In genomic region chr16:19232988-19233387, GRCh38 we compare ENCODE assay signal across 2 cellular contexts.
A peak's percentile ranks its signal among the peaks of the same experiment; 100 is the strongest.
TF ChIP-seq lines count a peak whose summit lies in the region.

No MANE protein-coding gene starts in this region.

TF ChIP-seq in HepG2, 621 proteins besides CTCF, POLR2A, EP300 and RAD21 (continued from another document):
- TF ChIP-seq FOXO4 (CRISPR knock-in tag; conservative IDR thresholded peaks at IDR 0.05), result 0 out of 2 replicates have a peak, but pooled peaks have one; percentile 5
- no peak for TF ChIP-seq HOXA5 (CRISPR knock-in tag; IDR thresholded peaks at IDR 0.05)
TF ChIP-seq in HepG2: peak in this region for 1.

TF ChIP-seq in SK-N-SH, 30 proteins besides CTCF, POLR2A, EP300 and RAD21 (continued from another document):
- no peak for TF ChIP-seq REST (IDR thresholded peaks at IDR 0.05; ENCODE audit: low read depth, low read length)
- no peak for TF ChIP-seq GABPA (IDR thresholded peaks at IDR 0.05; ENCODE audit: low read depth)
- TF ChIP-seq FOSL2 (IDR thresholded peaks at IDR 0.05; ENCODE audit: borderline replicate concordance, low read depth), result no peak
- no peak for TF ChIP-seq IRF3 (IDR thresholded peaks at IDR 0.05; ENCODE audit: low read depth, low read length)
- TF ChIP-seq FOXM1 (IDR thresholded peaks at IDR 0.05; ENCODE audit: low read depth), result no peak
- no peak for TF ChIP-seq NFIC (IDR thresholded peaks at IDR 0.05; ENCODE audit: borderline replicate concordance)
- no peak for TF ChIP-seq MAX (IDR thresholded peaks at IDR 0.05; ENCODE audit: low read depth)
- peak; percentile 93 for TF ChIP-seq GATA2 (CRISPR knock-in tag; IDR thresholded peaks at IDR 0.05)
- TF ChIP-seq NRF1 (IDR thresholded peaks at IDR 0.05; ENCODE audit: low read depth, low read length), result no peak
- TF ChIP-seq EZH2phosphoT487 (IDR thresholded peaks at IDR 0.05; ENCODE audit: borderline replicate concordance, low read depth), result no peak
- no peak for TF ChIP-seq JUND (IDR thresholded peaks at IDR 0.05)
- TF ChIP-seq PBX3 (IDR thresholded peaks at IDR 0.05), result no peak
- TF ChIP-seq TEAD4 (IDR thresholded peaks at IDR 0.05; ENCODE audit: borderline replicate concordance, insufficient read depth), result no peak
- TF ChIP-seq TAF1 (IDR thresholded peaks at IDR 0.05; ENCODE audit: borderline replicate concordance, low read depth, low read length), result no peak
- TF ChIP-seq ELF1 (IDR thresholded peaks at IDR 0.05), result no peak
- TF ChIP-seq ZBTB33 (IDR thresholded peaks at IDR 0.05; ENCODE audit: borderline replicate concordance, low read depth), result no peak
- TF ChIP-seq SIN3A (IDR thresholded peaks at IDR 0.05; ENCODE audit: borderline replicate concordance, low read depth, low read length), result no peak
- no peak for TF ChIP-seq MEF2A (IDR thresholded peaks at IDR 0.05; ENCODE audit: borderline replicate concordance, low read depth)
- TF ChIP-seq MXI1 (IDR thresholded peaks at IDR 0.05; ENCODE audit: low read depth, low read length), result no peak
- no peak for TF ChIP-seq POLR2AphosphoS5 (IDR thresholded peaks at IDR 0.05; ENCODE audit: low read depth, low read length)
- TF ChIP-seq YY1 (IDR thresholded peaks at IDR 0.05; ENCODE audit: low read depth), result no peak
- TF ChIP-seq RCOR1 (IDR thresholded peaks at IDR 0.05; ENCODE audit: low read length), result peak; percentile 65
- no peak for TF ChIP-seq USF1 (IDR thresholded peaks at IDR 0.05; ENCODE audit: borderline replicate concordance, low read depth)
- peak; percentile 51 for TF ChIP-seq CHD2 (IDR thresholded peaks at IDR 0.05; ENCODE audit: low read length, partially characterized antibody)
- peak; percentile 92 for TF ChIP-seq FOXJ3 (CRISPR knock-in tag; IDR thresholded peaks at IDR 0.05)
- TF ChIP-seq RXRA (IDR thresholded peaks at IDR 0.05; ENCODE audit: borderline replicate concordance, low read depth), result no peak
- no peak for TF ChIP-seq TCF12 (IDR thresholded peaks at IDR 0.05)
- TF ChIP-seq RFX5 (IDR thresholded peaks at IDR 0.05; ENCODE audit: low read length), result no peak
